In the genomic region with DNA sequence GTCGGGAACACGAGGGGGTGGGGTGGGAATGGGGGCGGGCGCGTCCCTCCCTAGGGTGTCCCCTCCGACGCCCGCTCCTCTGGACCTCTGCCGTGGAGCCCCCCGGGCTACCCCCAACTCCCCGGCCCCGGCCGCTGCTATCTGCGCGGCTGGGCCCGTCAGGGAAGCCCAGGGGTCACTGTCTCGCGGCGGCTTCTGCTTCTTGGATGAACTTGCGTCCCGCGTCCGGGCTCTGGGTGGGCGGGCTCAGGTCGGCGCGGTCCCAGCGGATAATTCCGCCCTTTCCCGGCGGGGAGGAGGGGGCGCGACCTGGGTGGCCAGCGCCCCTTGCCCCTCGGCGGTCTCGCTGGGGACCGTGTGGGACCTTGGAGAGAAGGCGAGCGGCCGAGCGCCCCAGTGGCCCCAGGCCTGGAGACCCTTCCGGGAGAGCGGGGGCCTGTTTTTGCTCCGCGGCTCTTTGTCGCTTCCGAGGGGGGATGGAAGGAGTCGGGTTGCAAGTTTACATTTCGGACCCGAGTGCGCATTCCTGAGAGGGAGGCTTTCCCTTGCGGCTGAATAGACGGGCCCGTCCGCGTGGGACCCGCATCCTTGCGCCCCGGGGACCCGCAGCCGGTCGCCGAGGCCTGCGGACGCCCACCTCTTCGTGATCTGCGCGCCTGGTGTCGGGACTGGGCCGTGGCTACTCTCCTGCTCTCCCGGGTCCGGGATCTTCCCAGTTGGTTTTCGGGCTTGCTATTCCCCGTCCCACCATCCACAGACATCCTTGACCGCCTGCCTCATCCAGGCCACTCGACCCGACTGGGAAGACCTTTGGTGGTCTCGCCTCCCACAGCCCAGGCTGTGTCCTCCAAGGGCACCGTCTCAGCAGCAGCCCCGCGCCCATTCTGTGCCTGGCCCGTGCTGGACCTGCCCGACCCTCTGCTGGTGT, we compare ENCODE assay signal across 1 cellular context.
TF ChIP-seq lines count a peak whose summit lies in the region.

No MANE protein-coding gene starts in this region.

TF ChIP-seq in HEK293, 187 proteins besides CTCF, POLR2A, EP300 and RAD21 (continued from another document):
- TF ChIP-seq, protein P1, sequence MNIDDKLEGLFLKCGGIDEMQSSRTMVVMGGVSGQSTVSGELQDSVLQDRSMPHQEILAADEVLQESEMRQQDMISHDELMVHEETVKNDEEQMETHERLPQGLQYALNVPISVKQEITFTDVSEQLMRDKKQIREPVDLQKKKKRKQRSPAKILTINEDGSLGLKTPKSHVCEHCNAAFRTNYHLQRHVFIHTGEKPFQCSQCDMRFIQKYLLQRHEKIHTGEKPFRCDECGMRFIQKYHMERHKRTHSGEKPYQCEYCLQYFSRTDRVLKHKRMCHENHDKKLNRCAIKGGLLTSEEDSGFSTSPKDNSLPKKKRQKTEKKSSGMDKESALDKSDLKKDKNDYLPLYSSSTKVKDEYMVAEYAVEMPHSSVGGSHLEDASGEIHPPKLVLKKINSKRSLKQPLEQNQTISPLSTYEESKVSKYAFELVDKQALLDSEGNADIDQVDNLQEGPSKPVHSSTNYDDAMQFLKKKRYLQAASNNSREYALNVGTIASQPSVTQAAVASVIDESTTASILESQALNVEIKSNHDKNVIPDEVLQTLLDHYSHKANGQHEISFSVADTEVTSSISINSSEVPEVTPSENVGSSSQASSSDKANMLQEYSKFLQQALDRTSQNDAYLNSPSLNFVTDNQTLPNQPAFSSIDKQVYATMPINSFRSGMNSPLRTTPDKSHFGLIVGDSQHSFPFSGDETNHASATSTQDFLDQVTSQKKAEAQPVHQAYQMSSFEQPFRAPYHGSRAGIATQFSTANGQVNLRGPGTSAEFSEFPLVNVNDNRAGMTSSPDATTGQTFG (tag by site-specific recombination; IDR thresholded peaks at IDR 0.05; ENCODE audit: borderline replicate concordance), result no peak
- TF ChIP-seq ZNF473 (tag by site-specific recombination; IDR thresholded peaks at IDR 0.05) (no peak), SALL2 (tag by site-specific recombination; IDR thresholded peaks at IDR 0.05; ENCODE audit: borderline replicate concordance) (no peak), ZIC2 (tag by site-specific recombination; IDR thresholded peaks at IDR 0.05) (peak; percentile 25; the same call in 1 of the 2 replicates), IKZF3 (tag by site-specific recombination; IDR thresholded peaks at IDR 0.05) (peak; percentile 32; the same call in 1 of the 2 replicates), SP3 (tag by site-specific recombination; IDR thresholded peaks at IDR 0.05) (peak; percentile 73), ZNF777 (tag by site-specific recombination; IDR thresholded peaks at IDR 0.05; ENCODE audit: borderline replicate concordance) (peak; percentile 66)
- TF ChIP-seq, protein P2, sequence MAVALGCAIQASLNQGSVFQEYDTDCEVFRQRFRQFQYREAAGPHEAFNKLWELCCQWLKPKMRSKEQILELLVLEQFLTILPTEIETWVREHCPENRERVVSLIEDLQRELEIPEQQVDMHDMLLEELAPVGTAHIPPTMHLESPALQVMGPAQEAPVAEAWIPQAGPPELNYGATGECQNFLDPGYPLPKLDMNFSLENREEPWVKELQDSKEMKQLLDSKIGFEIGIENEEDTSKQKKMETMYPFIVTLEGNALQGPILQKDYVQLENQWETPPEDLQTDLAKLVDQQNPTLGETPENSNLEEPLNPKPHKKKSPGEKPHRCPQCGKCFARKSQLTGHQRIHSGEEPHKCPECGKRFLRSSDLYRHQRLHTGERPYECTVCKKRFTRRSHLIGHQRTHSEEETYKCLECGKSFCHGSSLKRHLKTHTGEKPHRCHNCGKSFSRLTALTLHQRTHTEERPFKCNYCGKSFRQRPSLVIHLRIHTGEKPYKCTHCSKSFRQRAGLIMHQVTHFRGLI (tag by site-specific recombination; IDR thresholded peaks at IDR 0.05), result no peak
- TF ChIP-seq, protein P3, sequence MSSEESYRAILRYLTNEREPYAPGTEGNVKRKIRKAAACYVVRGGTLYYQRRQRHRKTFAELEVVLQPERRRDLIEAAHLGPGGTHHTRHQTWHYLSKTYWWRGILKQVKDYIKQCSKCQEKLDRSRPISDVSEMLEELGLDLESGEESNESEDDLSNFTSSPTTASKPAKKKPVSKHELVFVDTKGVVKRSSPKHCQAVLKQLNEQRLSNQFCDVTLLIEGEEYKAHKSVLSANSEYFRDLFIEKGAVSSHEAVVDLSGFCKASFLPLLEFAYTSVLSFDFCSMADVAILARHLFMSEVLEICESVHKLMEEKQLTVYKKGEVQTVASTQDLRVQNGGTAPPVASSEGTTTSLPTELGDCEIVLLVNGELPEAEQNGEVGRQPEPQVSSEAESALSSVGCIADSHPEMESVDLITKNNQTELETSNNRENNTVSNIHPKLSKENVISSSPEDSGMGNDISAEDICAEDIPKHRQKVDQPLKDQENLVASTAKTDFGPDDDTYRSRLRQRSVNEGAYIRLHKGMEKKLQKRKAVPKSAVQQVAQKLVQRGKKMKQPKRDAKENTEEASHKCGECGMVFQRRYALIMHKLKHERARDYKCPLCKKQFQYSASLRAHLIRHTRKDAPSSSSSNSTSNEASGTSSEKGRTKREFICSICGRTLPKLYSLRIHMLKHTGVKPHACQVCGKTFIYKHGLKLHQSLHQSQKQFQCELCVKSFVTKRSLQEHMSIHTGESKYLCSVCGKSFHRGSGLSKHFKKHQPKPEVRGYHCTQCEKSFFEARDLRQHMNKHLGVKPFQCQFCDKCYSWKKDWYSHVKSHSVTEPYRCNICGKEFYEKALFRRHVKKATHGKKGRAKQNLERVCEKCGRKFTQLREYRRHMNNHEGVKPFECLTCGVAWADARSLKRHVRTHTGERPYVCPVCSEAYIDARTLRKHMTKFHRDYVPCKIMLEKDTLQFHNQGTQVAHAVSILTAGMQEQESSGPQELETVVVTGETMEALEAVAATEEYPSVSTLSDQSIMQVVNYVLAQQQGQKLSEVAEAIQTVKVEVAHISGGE (tag by site-specific recombination; conservative IDR thresholded peaks at IDR 0.05; ENCODE audit: low read depth), result 0 out of 2 replicates have a peak, but pooled peaks have one; percentile 18
TF ChIP-seq in HEK293: peak in this region for 17.
